In the genomic region with DNA sequence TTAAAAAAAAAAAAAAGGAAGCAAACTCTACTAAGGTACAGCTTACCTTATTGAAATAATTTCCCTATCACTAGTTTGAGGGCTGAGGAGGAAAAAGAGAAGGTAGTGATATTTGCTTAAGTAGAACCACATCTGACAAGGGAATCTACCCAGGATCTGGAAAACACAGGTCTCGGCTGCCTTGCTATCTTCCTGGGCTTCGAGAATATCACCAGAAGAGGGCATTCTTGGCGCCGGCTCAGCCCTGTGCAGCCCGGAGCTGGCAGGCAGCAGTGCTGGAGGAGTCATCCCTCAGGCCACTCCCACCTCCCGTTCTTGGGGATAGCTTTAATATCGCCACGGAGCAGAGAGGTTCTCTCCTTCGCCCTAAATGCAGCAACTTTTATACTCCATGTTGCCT, we compare ENCODE assay signal across 8 cellular contexts.
DNase-seq lines count a peak whose midpoint lies in the region; ATAC-seq, FAIRE-seq and TF ChIP-seq lines count a peak whose summit lies in the region.

No MANE protein-coding gene starts in this region.

- no peaks in the 10 kb centered on the region for H3K9me3 Mint-ChIP-seq in activated CD8-positive, alpha-beta T cell treated with anti-CD3 and anti-CD28 coated beads, Interleukin-2, amount 10 ng/mL, durations not matched to agents 7 days and 5 days (ENCODE audit: insufficient read depth)

- H3K36me3 Mint-ChIP-seq in activated CD8-positive, alpha-beta T cell treated with anti-CD3 and anti-CD28 coated beads, Interleukin-2, amount 10 ng/mL, durations not matched to agents 7 days and 5 days (ENCODE audit: low read depth) = peaks cover 15% of the 10 kb centered on the region

- peak overlapping the region; percentile 93 for H3K4me3 Mint-ChIP-seq in activated CD8-positive, alpha-beta T cell treated with anti-CD3 and anti-CD28 coated beads, Interleukin-2, amount 10 ng/mL, durations not matched to agents 7 days and 5 days

- peaks cover 52% of the 10 kb centered on the region for H3K4me1 Mint-ChIP-seq in activated CD8-positive, alpha-beta T cell treated with anti-CD3 and anti-CD28 coated beads, Interleukin-2, amount 10 ng/mL, durations not matched to agents 7 days and 5 days (ENCODE audit: low read depth)

- H3K27ac Mint-ChIP-seq in activated CD8-positive, alpha-beta T cell treated with anti-CD3 and anti-CD28 coated beads, Interleukin-2, amount 10 ng/mL, durations not matched to agents 7 days and 5 days = peak overlapping the region; percentile 95

- H3K27me3 Mint-ChIP-seq in activated CD8-positive, alpha-beta T cell treated with anti-CD3 and anti-CD28 coated beads, Interleukin-2, amount 10 ng/mL, durations not matched to agents 7 days and 5 days (ENCODE audit: low read depth) = no peaks in the 10 kb centered on the region

- CTCF ChIA-PET in activated CD8-positive, alpha-beta T cell treated with anti-CD3 and anti-CD28 coated beads, Interleukin-2, amount 10 ng/mL, durations not matched to agents 7 days and 5 days (lab: Charles Lee) = interaction anchor here (0.6 to 6.1 kb wide), 46 partner anchors 12 to 1296 kb away, joined by 3 to 114 read pairs (median 4); a partner anchor contains a TSS

- DNase-seq in D721Med (ENCODE audit: insufficient read length, low spot score) (no peak), NCI-H2196 (lab: John Stamatoyannopoulos, UW; ENCODE audit: unreplicated experiment) (peak; percentile 15), ecto neural progenitor cell (ENCODE audit: low spot score) (peak; percentile 85), midbrain (lab: John Stamatoyannopoulos, UW) (peak; percentile 63)
- DNase-seq in activated CD8-positive, alpha-beta T cell treated with anti-CD3 and anti-CD28 coated beads, Interleukin-2, amount 10 ng/mL, durations not matched to agents 7 days and 5 days = peak; percentile 86
- peak; percentile 51 for DNase-seq in stimulated activated CD8-positive, alpha-beta memory T cell treated with anti-CD3 and anti-CD28 coated beads, Interleukin-15, amount 100 ng/mL, for 1 hour (ENCODE audit: low read depth)

- POLR2A ChIA-PET in activated CD8-positive, alpha-beta T cell treated with anti-CD3 and anti-CD28 coated beads, Interleukin-2, amount 10 ng/mL, durations not matched to agents 7 days and 5 days (lab: Charles Lee) = interaction anchor here (0.7 to 3.9 kb wide), 21 partner anchors 15 to 1293 kb away, joined by 3 to 54 read pairs (median 5); a partner anchor contains a TSS

- FAIRE-seq in D721Med (lab: Jason Lieb, UNC) = no peak

- TF ChIP-seq CTCF in D721Med (IDR thresholded peaks at IDR 0.05; ENCODE audit: insufficient read depth, missing control alignments) = peak; percentile 24

- ATAC-seq in activated CD8-positive, alpha-beta T cell treated with anti-CD3 and anti-CD28 coated beads, Interleukin-2, amount 10 ng/mL, durations not matched to agents 7 days and 5 days = peak; percentile 90
- no peak for ATAC-seq in HG03196 (IDR thresholded peaks at IDR 0.05; ENCODE audit: unreplicated experiment)
- no peak for ATAC-seq in GM18520 (IDR thresholded peaks at IDR 0.05; ENCODE audit: unreplicated experiment)
